In genomic region chr16:49019826-49020401, GRCh38 we compare ENCODE assay signal across 14 cellular contexts.
DNase-seq lines count a peak whose midpoint lies in the region; ATAC-seq, FAIRE-seq and TF ChIP-seq lines count a peak whose summit lies in the region.
"Had no signal": no experiment of that assay in that cellular context is flagged by ENCODE, and none has a peak within 500 bp of the region (broad histone marks: within the 10 kb centered on the region; RNA-seq: fewer than 3 reads in every experiment).

No MANE protein-coding gene starts in this region.

- H2AFZ ChIP-seq in HepG2 (ENCODE audit: low read length) = no peak overlapping the region

- TF ChIP-seq CTCF in body of pancreas (IDR thresholded peaks at IDR 0.05) = no peak
- TF ChIP-seq CTCF in pancreas (IDR thresholded peaks at IDR 0.05) = no peak
- no peak for TF ChIP-seq CTCF in GM13977 (IDR thresholded peaks at IDR 0.05; ENCODE audit: extremely low read depth, insufficient read depth, missing control alignments)
- no peak for TF ChIP-seq CTCF in HepG2 (CRISPR knock-in tag; IDR thresholded peaks at IDR 0.05)

- CTCF ChIA-PET in HepG2 (lab: Yijun Ruan, JAX; ENCODE audit: low intra/inter-chr PET ratio, low total read pairs) = no interaction called here
- CTCF ChIA-PET in CD4-positive, alpha-beta memory T cell (lab: Charles Lee; ENCODE audit: partially characterized antibody) = no interaction called here

- no TSS peak for BruUV-seq in HepG2 (replicated peaks; lab: Mats Ljungman, UMichigan)

- H3K4me2 ChIP-seq in HepG2 (ENCODE audit: low read depth, low read length) = no peak overlapping the region

- H3K36me3 ChIP-seq in body of pancreas (replicated peaks in 1 of 2; ENCODE audit: insufficient read depth in 1 of 2, low read depth in 2 of 2) (no peaks in the 10 kb centered on the region), pancreas (no peaks in the 10 kb centered on the region), HepG2 (replicated peaks in 1 of 2; ENCODE audit: control insufficient read depth in 1 of 2, insufficient read depth in 2 of 2, low read length in 2 of 2) (no peaks in the 10 kb centered on the region)
- H3K36me3 ChIP-seq in CD4-positive, alpha-beta memory T cell (ENCODE audit: insufficient read depth, low read length) = no peaks in the 10 kb centered on the region

- no peaks in the 10 kb centered on the region for H3K4me1 Mint-ChIP-seq in CD4-positive, alpha-beta memory T cell

- TF ChIP-seq POLR2A in body of pancreas (IDR thresholded peaks at IDR 0.05) = no peak
- TF ChIP-seq POLR2A in HepG2 (IDR thresholded peaks at IDR 0.05; ENCODE audit: insufficient read depth in 1 of 2, low read depth in 2 of 2, low read length in 2 of 2) = no peak

- no peak for TF ChIP-seq RAD21 in HepG2 (CRISPR knock-in tag; IDR thresholded peaks at IDR 0.05)

- POLR2A ChIA-PET in HepG2 (lab: Yijun Ruan, JAX) = no interaction called here
- POLR2A ChIA-PET in CD4-positive, alpha-beta memory T cell (lab: Charles Lee; ENCODE audit: partially characterized antibody) = no interaction called here

- 52% methylated on average over 15 of the region's 15 CpGs for WGBS in body of pancreas, 2 donors
- 51 to 54% methylated on average over 15 of the region's 15 CpGs for WGBS in pancreas, 2 donors
- WGBS in HepG2 (ENCODE audit: low lambda C conversion rate) = 48% methylated on average over 15 of the region's 15 CpGs

- no peak for ATAC-seq in body of pancreas
- ATAC-seq in pancreas = peak in 3 of 4 donors; percentile 41 to 76 (median 75)
- ATAC-seq in HepG2 = no peak; the same call in 2 of the 3 replicates
- no peak for ATAC-seq in HG02610 (IDR thresholded peaks at IDR 0.05; ENCODE audit: unreplicated experiment)
- ATAC-seq: right cardiac atrium had no signal

- DNase-seq in DMS79 treated with DMSO at 0.1 percent for 48 hours (lab: John Stamatoyannopoulos, UW) (peak; percentile 24), NCI-H446 (lab: John Stamatoyannopoulos, UW) (peak; percentile 57 to 70), body of pancreas (peak in 3 of 4 donors; percentile 24 to 43 (median 27)), pancreas (no peak), GM13977 (ENCODE audit: low spot score) (no peak), HepG2 (ENCODE audit: low spot score) (no peak)
- no peak for DNase-seq in CD4-positive, alpha-beta memory T cell
- DNase-seq: activated CD4-positive, alpha-beta T cell treated with anti-CD3 and anti-CD28 coated beads for 1 hour; activated T-cell treated with anti-CD3 and anti-CD28 coated beads, Interleukin-2, amount 50 U/mL, for 48 hours; effector memory CD4-positive, alpha-beta T cell; right cardiac atrium had no signal

- H3K79me2 ChIP-seq in HepG2 (ENCODE audit: insufficient read depth, low read length) = no peaks in the 10 kb centered on the region

- H3K27me3 Mint-ChIP-seq in CD4-positive, alpha-beta memory T cell = peaks cover 0 to 2% of the 10 kb centered on the region in 2 donors

- H3K36me3 Mint-ChIP-seq in CD4-positive, alpha-beta memory T cell = no peaks in the 10 kb centered on the region

- H3K27ac ChIP-seq in body of pancreas = no peak overlapping the region
- H3K27ac ChIP-seq in pancreas = no peak overlapping the region
- no peak overlapping the region for H3K27ac ChIP-seq in HepG2 (ENCODE audit: extremely low read length, insufficient read depth, low read length)
- H3K27ac ChIP-seq in CD4-positive, alpha-beta memory T cell (ENCODE audit: low read depth, low read length) = no peak overlapping the region

- peak overlapping the region in 1 of 8 donors; percentile 27 for H3K4me3 Mint-ChIP-seq in CD4-positive, alpha-beta memory T cell
- H3K4me3 Mint-ChIP-seq: stimulated activated naive CD8-positive, alpha-beta T cell treated with anti-CD3 and anti-CD28 coated beads, Interleukin-15, Interleukin-2, amounts not matched to agents 100 ng/mL and 50 ng/mL, for 24 hours had no signal

- FAIRE-seq in pancreas (lab: Jason Lieb, UNC) (no peak), HepG2 (lab: Jason Lieb, UNC) (no peak)
- FAIRE-seq: frontal cortex had no signal

- H3K4me3 ChIP-seq in body of pancreas (no peak overlapping the region), pancreas (no peak overlapping the region), HepG2 (replicated peaks in 1 of 3; ENCODE audit: insufficient read depth in 1 of 3, low read depth in 2 of 3, low read length in 3 of 3) (no peak overlapping the region)
- H3K4me3 ChIP-seq in CD4-positive, alpha-beta memory T cell (ENCODE audit: low read length in 2 of 2) = no peak overlapping the region

- in situ Hi-C loops in GM13977 (cut with MboI; ENCODE audit: low pct_unique_long_range_greater_than_20kb, low sequenced_read_pairs, unreplicated experiment) (no loop called here), HepG2 (cut with HindIII; ENCODE audit: extremely low pct_ligation_motif_present, low pct_unique_long_range_greater_than_20kb) (no loop called here)

- H3K9me3 ChIP-seq in body of pancreas (no peaks in the 10 kb centered on the region), pancreas (no peaks in the 10 kb centered on the region), HepG2 (ENCODE audit: low read length) (no peaks in the 10 kb centered on the region)
- H3K9me3 ChIP-seq in CD4-positive, alpha-beta memory T cell (ENCODE audit: control insufficient read depth in 1 of 2, low read length in 2 of 2) = no peaks in the 10 kb centered on the region

- H3K9me3 Mint-ChIP-seq in CD4-positive, alpha-beta memory T cell = peaks cover 0 to 12% (median 3%) of the 10 kb centered on the region in 8 donors
- H3K9me3 Mint-ChIP-seq: stimulated activated naive CD8-positive, alpha-beta T cell treated with anti-CD3 and anti-CD28 coated beads, Interleukin-15, Interleukin-2, amounts not matched to agents 100 ng/mL and 50 ng/mL, for 24 hours had no signal

- H3K27me3 ChIP-seq in body of pancreas = peaks cover 0 to 13% of the 10 kb centered on the region in 2 donors
- H3K27me3 ChIP-seq in pancreas = no peaks in the 10 kb centered on the region
- H3K27me3 ChIP-seq in HepG2 (ENCODE audit: control insufficient read depth in 1 of 2, insufficient read depth in 2 of 2, low read length in 2 of 2) = peaks cover 0 to 26% of the 10 kb centered on the region in 2 experiments; a peak in 2 of 5 replicates
- no peaks in the 10 kb centered on the region for H3K27me3 ChIP-seq in CD4-positive, alpha-beta memory T cell (ENCODE audit: insufficient read depth, low read length)

- TF ChIP-seq EP300 in HepG2 (IDR thresholded peaks at IDR 0.05; ENCODE audit: low read depth in 2 of 2, low read length in 2 of 2) (no peak), HepG2 (CRISPR knock-in tag; IDR thresholded peaks at IDR 0.05; ENCODE audit: borderline replicate concordance) (no peak)

- no peaks in the 10 kb centered on the region for H4K20me1 ChIP-seq in HepG2 (ENCODE audit: insufficient read depth, low read length)

- no peak overlapping the region for H3K27ac Mint-ChIP-seq in CD4-positive, alpha-beta memory T cell
- H3K27ac Mint-ChIP-seq: stimulated activated naive CD8-positive, alpha-beta T cell treated with anti-CD3 and anti-CD28 coated beads, Interleukin-15, Interleukin-2, amounts not matched to agents 100 ng/mL and 50 ng/mL, for 24 hours had no signal

- intact Hi-C loops in body of pancreas (cut with DNase I) = no loop called here
- intact Hi-C loops in pancreas (cut with DNase I) = no loop called here
- intact Hi-C loops in HepG2 (cut with micrococcal nuclease; ENCODE audit: unreplicated experiment) = no loop called here
- intact Hi-C loops in CD4-positive, alpha-beta memory T cell (cut with micrococcal nuclease) = no loop called here

- H3K9ac ChIP-seq in HepG2 (ENCODE audit: insufficient read depth, low read depth, low read length) = no peak overlapping the region

- no peaks in the 10 kb centered on the region for H3K4me1 ChIP-seq in body of pancreas
- H3K4me1 ChIP-seq in pancreas = no peaks in the 10 kb centered on the region
- H3K4me1 ChIP-seq in HepG2 (ENCODE audit: insufficient read depth, low read length) = no peaks in the 10 kb centered on the region
- H3K4me1 ChIP-seq in CD4-positive, alpha-beta memory T cell (ENCODE audit: insufficient read depth, low read length) = no peaks in the 10 kb centered on the region

TF ChIP-seq in HepG2, 621 proteins besides CTCF, POLR2A, EP300 and RAD21 (continues in another document):
- TF ChIP-seq MAFK (conservative IDR thresholded peaks at IDR 0.05 in 1 of 2, IDR thresholded peaks at IDR 0.05 in 1 of 2; ENCODE audit: low read length in 2 of 2) (no peak), PREB (CRISPR knock-in tag; IDR thresholded peaks at IDR 0.05) (no peak), PATZ1 (CRISPR knock-in tag; IDR thresholded peaks at IDR 0.05) (no peak), ZNF317 (CRISPR knock-in tag; IDR thresholded peaks at IDR 0.05) (no peak), ZNF24 (IDR thresholded peaks at IDR 0.05) (no peak), ZNF672 (CRISPR knock-in tag; IDR thresholded peaks at IDR 0.05) (no peak), ZKSCAN8 (CRISPR knock-in tag; IDR thresholded peaks at IDR 0.05; ENCODE audit: borderline replicate concordance) (no peak), SMYD3 (CRISPR knock-in tag; IDR thresholded peaks at IDR 0.05) (no peak), JUND (CRISPR knock-in tag; IDR thresholded peaks at IDR 0.05) (no peak)

Comparison
In these comparisons a context has a peak if more than half of its experiments do, and no peak if none do; other contexts are left out.
1. DNase-seq: peak in DMS79 treated with DMSO at 0.1 percent for 48 hours (single experiment), NCI-H446 (2 of 2) and body of pancreas (3 of 4); none in pancreas (0 of 6), GM13977 (single experiment), HepG2 (single experiment) and CD4-positive, alpha-beta memory T cell (0 of 5).
2. ATAC-seq: peak in pancreas (3 of 4); none in body of pancreas (single experiment), HepG2 (single experiment) and HG02610 (single experiment).